ENCODE assay signal across 9 cellular contexts in the genomic region with DNA sequence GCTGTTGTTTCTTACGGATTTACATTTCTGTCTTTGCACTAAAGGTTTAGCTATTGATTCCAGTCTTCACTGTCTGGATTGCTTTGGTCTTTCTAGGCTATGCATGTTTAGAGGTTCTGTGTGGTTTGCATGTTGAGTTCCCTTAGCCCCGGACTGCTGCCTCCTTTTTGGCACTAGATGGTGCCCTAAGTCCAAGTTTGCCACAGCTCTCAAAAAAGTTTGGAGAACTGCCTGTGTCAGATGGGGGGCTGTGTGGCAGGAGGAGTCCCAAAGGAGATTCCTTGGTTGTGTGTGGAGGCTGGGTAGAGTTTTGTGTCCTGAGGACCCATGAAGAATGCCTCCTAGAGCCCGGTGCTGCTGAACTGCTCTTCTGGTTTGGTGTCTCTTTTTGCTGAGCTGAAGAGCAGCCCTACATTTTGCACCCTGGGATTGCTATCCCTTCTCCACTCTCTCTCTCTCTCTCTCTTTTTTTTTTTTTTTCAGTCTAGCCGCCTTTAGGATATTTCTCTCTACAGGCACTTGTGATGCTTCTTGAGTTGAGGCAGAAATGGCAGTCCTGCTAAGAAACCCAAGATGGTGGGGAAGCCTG.
DNase-seq lines count a peak whose midpoint lies in the region; ATAC-seq, FAIRE-seq and TF ChIP-seq lines count a peak whose summit lies in the region.
"Had no signal": no experiment of that assay in that cellular context is flagged by ENCODE, and none has a peak within 500 bp of the region (broad histone marks: within the 10 kb centered on the region; RNA-seq: fewer than 3 reads in every experiment).

No MANE protein-coding gene starts in this region.

- no peaks in the 10 kb centered on the region for H3K79me2 ChIP-seq in OCI-LY7 (ENCODE audit: insufficient read depth, low read depth, low read length)

- no TSS peak for BruUV-seq in OCI-LY7 (replicated peaks; lab: Mats Ljungman, UMichigan)

- no peak overlapping the region for H2AFZ ChIP-seq in OCI-LY7 (ENCODE audit: low read length)

- no peak overlapping the region for H3K27ac Mint-ChIP-seq in brain
- H3K27ac Mint-ChIP-seq: naive thymus-derived CD8-positive, alpha-beta T cell had no signal

- no peaks in the 10 kb centered on the region for H3K36me3 ChIP-seq in OCI-LY7 (ENCODE audit: insufficient read depth, low read length)

- no peak overlapping the region for H3K4me2 ChIP-seq in OCI-LY7 (ENCODE audit: low read length)

- no peaks in the 10 kb centered on the region for H4K20me1 ChIP-seq in OCI-LY7 (ENCODE audit: insufficient read depth, low read length)

- H3K4me3 ChIP-seq in OCI-LY7 (ENCODE audit: low read depth, low read length, poor library complexity, severe bottlenecking), result no peak overlapping the region

- no peaks in the 10 kb centered on the region for H3K9me3 ChIP-seq in OCI-LY7 (ENCODE audit: low read length)

- no peak overlapping the region for H3K4me3 Mint-ChIP-seq in brain
- H3K4me3 Mint-ChIP-seq: naive thymus-derived CD8-positive, alpha-beta T cell had no signal

- H3K9me2 ChIP-seq in OCI-LY7 (ENCODE audit: insufficient read depth, low read length), result no peaks in the 10 kb centered on the region

- POLR2A ChIA-PET in OCI-LY7 (lab: Charles Lee), result no interaction called here

- peak; percentile 78 for ATAC-seq in GM18858 (IDR thresholded peaks at IDR 0.05; ENCODE audit: unreplicated experiment)
- ATAC-seq in HG03095 (IDR thresholded peaks at IDR 0.05; ENCODE audit: unreplicated experiment), result peak; percentile 86
- ATAC-seq in left colon, result peak; percentile 54
- ATAC-seq: naive thymus-derived CD8-positive, alpha-beta T cell had no signal

- FAIRE-seq in frontal cortex (lab: Jason Lieb, UNC), result no peak

- DNase-seq in CD1c-positive myeloid dendritic cell (ENCODE audit: extremely low spot score), result peak; percentile 68
- peak; percentile 27 for DNase-seq in OCI-LY7 (ENCODE audit: low spot score)
- DNase-seq in left colon, result peak in 1 of 2 donors; percentile 31
- no peak for DNase-seq in frontal cortex (ENCODE audit: low spot score in 2 of 2)
- no peak for DNase-seq in COLO668 (lab: John Stamatoyannopoulos, UW; ENCODE audit: unreplicated experiment)

- CTCF ChIA-PET in OCI-LY7 (lab: Charles Lee; ENCODE audit: unreplicated experiment), result no interaction called here

- H3K9me3 Mint-ChIP-seq in brain, result peaks cover 0 to 19% (median 18%) of the 10 kb centered on the region in 5 experiments

- H3K36me3 Mint-ChIP-seq in brain, result no peaks in the 10 kb centered on the region

- no peak overlapping the region for H3K27ac ChIP-seq in OCI-LY7 (ENCODE audit: low read depth, low read length, poor library complexity, severe bottlenecking)

- H3K27me3 Mint-ChIP-seq in brain, result no peaks in the 10 kb centered on the region

- intact Hi-C loops in OCI-LY7 (cut with micrococcal nuclease; ENCODE audit: unreplicated experiment), result loop anchor here (5.0 kb wide), 1 partner anchor 381 kb away; no protein-coding TSS in a partner anchor
- intact Hi-C loops in left colon (cut with DNase I, micrococcal nuclease), result loop anchor here in 1 of 2 donors (5.0 kb wide), 1 partner anchor 381 kb away; no protein-coding TSS in a partner anchor

- no peaks in the 10 kb centered on the region for H3K4me1 ChIP-seq in OCI-LY7 (ENCODE audit: insufficient read depth, low read length, poor library complexity, severe bottlenecking)

- no peaks in the 10 kb centered on the region for H3K4me1 Mint-ChIP-seq in brain
- H3K4me1 Mint-ChIP-seq: naive thymus-derived CD8-positive, alpha-beta T cell had no signal

- TF ChIP-seq CTCF in OCI-LY7 (conservative IDR thresholded peaks at IDR 0.05; ENCODE audit: low read length) (peak; percentile 75), brain (conservative IDR thresholded peaks at IDR 0.05) (peak; percentile 54 to 71)

Comparison
In these comparisons a context has a peak if more than half of its experiments do, and no peak if none do; other contexts are left out.
1. DNase-seq: peak in CD1c-positive myeloid dendritic cell (single experiment) and OCI-LY7 (single experiment); none in frontal cortex (0 of 2) and COLO668 (single experiment).
2. Peak in every context shown above with its lines, with median percentiles within 50 percentile points of each other: ATAC-seq.